ENCODE assay signal across 12 cellular contexts in genomic region chr12:130555628-130556485, GRCh38.
A peak's percentile ranks its signal among the peaks of the same experiment; 100 is the strongest.
DNase-seq lines count a peak whose midpoint lies in the region; ATAC-seq, FAIRE-seq and TF ChIP-seq lines count a peak whose summit lies in the region.
"Had no signal": no experiment of that assay in that cellular context is flagged by ENCODE, and none has a peak within 500 bp of the region (broad histone marks: within the 10 kb centered on the region; RNA-seq: fewer than 3 reads in every experiment).

No MANE protein-coding gene starts in this region.

- no peak for TF ChIP-seq CTCF in D721Med (IDR thresholded peaks at IDR 0.05; ENCODE audit: insufficient read depth, missing control alignments)

- FAIRE-seq in D721Med (lab: Jason Lieb, UNC), result no peak

- in situ Hi-C loops in ACHN (cut with HindIII; ENCODE audit: low pct_ligation_motif_present, low pct_unique_long_range_greater_than_20kb, low sequenced_read_pairs), result no loop called here

- ATAC-seq in HG02763 (IDR thresholded peaks at IDR 0.05; ENCODE audit: unreplicated experiment), result no peak
- ATAC-seq: activated T-cell treated with anti-CD3 and anti-CD28 coated beads, Interleukin-2, amount 50 U/mL, for 72 hours had no signal

- DNase-seq in COR-L47 (lab: John Stamatoyannopoulos, UW) (peak; percentile 83), NCI-H146 (lab: John Stamatoyannopoulos, UW) (peak; percentile 92), NCI-H774 (lab: John Stamatoyannopoulos, UW) (peak; percentile 92), inferior parietal cortex (ENCODE audit: extremely low spot score) (peak; percentile 56), ACHN (no peak), mucosa of gallbladder (ENCODE audit: low spot score) (no peak), D721Med (ENCODE audit: insufficient read length, low spot score) (no peak)
- DNase-seq: activated CD4-positive, alpha-beta T cell treated with anti-CD3 and anti-CD28 coated beads for 48 hours; activated T-cell treated with anti-CD3 and anti-CD28 coated beads, Interleukin-2, amount 50 U/mL, for 72 hours; mesendoderm; Peyer's patch had no signal

Comparison
In these comparisons a context has a peak if more than half of its experiments do, and no peak if none do; other contexts are left out.
1. DNase-seq: peak in COR-L47 (single experiment), NCI-H146 (single experiment), NCI-H774 (single experiment) and inferior parietal cortex (single experiment); none in ACHN (single experiment), mucosa of gallbladder (single experiment) and D721Med (single experiment).